ENCODE assay signal across 8 cellular contexts in genomic region chr5:151079838-151080619, GRCh38. TPM values are rescaled to one million over a fixed set of nuclear protein-coding genes. Genes with fewer than 3 reads are reported as not detected.
DNase-seq lines count a peak whose midpoint lies in the region; ATAC-seq and TF ChIP-seq lines count a peak whose summit lies in the region.

No MANE protein-coding gene starts in this region.

- peaks cover 8% of the 10 kb centered on the region for H3K36me3 Mint-ChIP-seq in neural progenitor cell

- H3K9ac ChIP-seq in endocrine pancreas (ENCODE audit: control insufficient read depth, insufficient read depth, low read length) (peak overlapping the region; percentile 81), neural progenitor cell (peak overlapping the region; percentile 8)

- peak overlapping the region; percentile 90 for H3K4me3 Mint-ChIP-seq in neural progenitor cell

- no peaks in the 10 kb centered on the region for H3K36me3 ChIP-seq in endocrine pancreas (ENCODE audit: control insufficient read depth, insufficient read depth, low read length)
- no peaks in the 10 kb centered on the region for H3K36me3 ChIP-seq in neural progenitor cell

- peak overlapping the region; percentile 77 for H3K4me2 ChIP-seq in neural progenitor cell

- H3K9me3 Mint-ChIP-seq in neural progenitor cell = no peaks in the 10 kb centered on the region

- peak overlapping the region; percentile 83 for H2AFZ ChIP-seq in neural progenitor cell (replicated peaks)

- DNase-seq in stimulated activated naive CD4-positive, alpha-beta T cell treated with Interleukin-2 at 50 U/mL for 16 hours (lab: John Stamatoyannopoulos, UW) = peak; percentile 41
- DNase-seq in stimulated activated naive CD4-positive, alpha-beta T cell (lab: John Stamatoyannopoulos, UW) = no peak
- DNase-seq in neural progenitor cell (ENCODE audit: low spot score) = no peak
- DNase-seq in MV-4-11 (lab: John Stamatoyannopoulos, UW) = no peak

- H4K20me1 ChIP-seq in neural progenitor cell (ENCODE audit: low read depth) = peaks cover 5% of the 10 kb centered on the region

- H3K79me2 ChIP-seq in neural progenitor cell (ENCODE audit: low read depth) = peaks cover 24% of the 10 kb centered on the region

- H3K27me3 ChIP-seq in endocrine pancreas (ENCODE audit: control insufficient read depth, insufficient read depth, low read length) (no peaks in the 10 kb centered on the region), neural progenitor cell (no peaks in the 10 kb centered on the region)

- peak overlapping the region; percentile 82 for H3K4me3 ChIP-seq in endocrine pancreas (ENCODE audit: control insufficient read depth, insufficient read depth, low read length)
- peak overlapping the region; percentile 78 for H3K4me3 ChIP-seq in neural progenitor cell

- peaks cover 3% of the 10 kb centered on the region for H3F3A ChIP-seq in neural progenitor cell (ENCODE audit: low read depth)

- H3K27me3 Mint-ChIP-seq in neural progenitor cell (ENCODE audit: insufficient read depth, low read depth) = peaks cover 4% of the 10 kb centered on the region

- no peak overlapping the region for H3K27ac Mint-ChIP-seq in neural progenitor cell

- TF ChIP-seq CTCF in neural progenitor cell (IDR thresholded peaks at IDR 0.05) = no peak

- H3K4me1 ChIP-seq in endocrine pancreas (ENCODE audit: control insufficient read depth, insufficient read depth, low read length) = no peaks in the 10 kb centered on the region
- H3K4me1 ChIP-seq in neural progenitor cell = peaks cover 10% of the 10 kb centered on the region

- ATAC-seq in SK-N-SH treated with all-trans-retinoic acid at 6 μM for 48 hours (peak; percentile 18), HG02852 (IDR thresholded peaks at IDR 0.05; ENCODE audit: unreplicated experiment) (no peak), HG03354 (IDR thresholded peaks at IDR 0.05; ENCODE audit: poor library complexity, severe bottlenecking, unreplicated experiment) (no peak)

- H3K9me3 ChIP-seq in endocrine pancreas (ENCODE audit: control insufficient read depth, low read length) = no peaks in the 10 kb centered on the region
- H3K9me3 ChIP-seq in neural progenitor cell (ENCODE audit: low read depth) = no peaks in the 10 kb centered on the region

- H3K27ac ChIP-seq in neural progenitor cell = no peak overlapping the region

- peaks cover 28% of the 10 kb centered on the region for H3K4me1 Mint-ChIP-seq in neural progenitor cell

TF ChIP-seq in SK-N-SH treated with all-trans-retinoic acid at 6 μM for 48 hours, 23 proteins besides CTCF, POLR2A, EP300 and RAD21:
- TF ChIP-seq GLIS3 (CRISPR knock-in tag; IDR thresholded peaks at IDR 0.05) (no peak), BACH2 (CRISPR knock-in tag; IDR thresholded peaks at IDR 0.05; ENCODE audit: borderline replicate concordance) (no peak), SNAI2 (CRISPR knock-in tag; IDR thresholded peaks at IDR 0.05) (no peak), CSRNP3 (CRISPR knock-in tag; IDR thresholded peaks at IDR 0.05) (no peak), ZFP30 (CRISPR knock-in tag; IDR thresholded peaks at IDR 0.05) (no peak), TSHZ2 (CRISPR knock-in tag; IDR thresholded peaks at IDR 0.05) (no peak), RARB (CRISPR knock-in tag; IDR thresholded peaks at IDR 0.05) (no peak), TOX (CRISPR knock-in tag; IDR thresholded peaks at IDR 0.05; ENCODE audit: borderline replicate concordance) (no peak), ZC3H10 (CRISPR knock-in tag; IDR thresholded peaks at IDR 0.05) (no peak), OSR1 (CRISPR knock-in tag; IDR thresholded peaks at IDR 0.05) (no peak), ESRRG (CRISPR knock-in tag; IDR thresholded peaks at IDR 0.05) (no peak), TCF4 (CRISPR knock-in tag; IDR thresholded peaks at IDR 0.05; ENCODE audit: borderline replicate concordance) (no peak), ZFP3 (CRISPR knock-in tag; IDR thresholded peaks at IDR 0.05) (no peak), ZNF70 (CRISPR knock-in tag; IDR thresholded peaks at IDR 0.05) (no peak), PPARA (CRISPR knock-in tag; IDR thresholded peaks at IDR 0.05; ENCODE audit: borderline replicate concordance) (no peak), POU6F1 (CRISPR knock-in tag; IDR thresholded peaks at IDR 0.05; ENCODE audit: borderline replicate concordance, low read depth) (no peak), ZNF8 (CRISPR knock-in tag; IDR thresholded peaks at IDR 0.05) (no peak), CSDC2 (CRISPR knock-in tag; IDR thresholded peaks at IDR 0.05) (no peak), ARNTL (CRISPR knock-in tag; IDR thresholded peaks at IDR 0.05; ENCODE audit: borderline replicate concordance, low read depth) (no peak)

RNA-seq across cellular contexts. Expression of gene TNIP1, which starts 0.8 kb away (rescaled TPM):
- 33.5 and 49.7 TPM in 2 replicates for total RNA-seq in neural progenitor cell (ENCODE audit: low replicate concordance)

RNA-seq across cellular contexts. Expression of gene GPX3, which starts 59.6 kb away (rescaled TPM):
- total RNA-seq in neural progenitor cell (ENCODE audit: low replicate concordance) = 17.9 and 22.4 TPM in 2 replicates
